8 cellular contexts compared by ENCODE assay signal in genomic region chr2:3535794-3536681, GRCh38. TPM values are rescaled to one million over a fixed set of nuclear protein-coding genes. Genes with fewer than 3 reads are reported as not detected.
DNase-seq lines count a peak whose midpoint lies in the region; ATAC-seq, FAIRE-seq and TF ChIP-seq lines count a peak whose summit lies in the region.

No MANE protein-coding gene starts in this region.

- peak overlapping the region; percentile 40 for H3K4me3 ChIP-seq in CD8-positive, alpha-beta T cell (ENCODE audit: low read depth, low read length)
- H3K4me3 ChIP-seq in heart left ventricle (peak overlapping the region; percentile 15 to 65 (median 47)), psoas muscle (peak overlapping the region; percentile 59)

- peak in 1 of 2 donors; percentile 17 for TF ChIP-seq POLR2A in heart left ventricle (IDR thresholded peaks at IDR 0.05)

- ATAC-seq in CD8-positive, alpha-beta T cell: peak; percentile 50
- ATAC-seq in HG03442 (IDR thresholded peaks at IDR 0.05; ENCODE audit: unreplicated experiment) (peak; percentile 73), heart left ventricle (peak; percentile 66 to 81 (median 76)), psoas muscle (peak; percentile 81 to 85 (median 81)), HG03457 (IDR thresholded peaks at IDR 0.05; ENCODE audit: unreplicated experiment) (no peak)

- no peaks in the 10 kb centered on the region for H3K27me3 Mint-ChIP-seq in CD8-positive, alpha-beta T cell (ENCODE audit: low read depth)
- H3K27me3 Mint-ChIP-seq in activated naive CD8-positive, alpha-beta T cell treated with anti-CD3 and anti-CD28 coated beads for 36 hours: no peaks in the 10 kb centered on the region

- no peaks in the 10 kb centered on the region for H3K9me3 ChIP-seq in CD8-positive, alpha-beta T cell (ENCODE audit: low read length)
- H3K9me3 ChIP-seq in heart left ventricle (no peaks in the 10 kb centered on the region), psoas muscle (no peaks in the 10 kb centered on the region)

- CTCF ChIA-PET in CD8-positive, alpha-beta T cell (lab: Charles Lee): no interaction called here

- H3K36me3 ChIP-seq in CD8-positive, alpha-beta T cell (ENCODE audit: insufficient read depth, low read length): no peaks in the 10 kb centered on the region
- peaks cover 0 to 37% (median 24%) of the 10 kb centered on the region in 9 donors for H3K36me3 ChIP-seq in heart left ventricle
- peaks cover 0 to 31% of the 10 kb centered on the region in 2 donors for H3K36me3 ChIP-seq in psoas muscle (ENCODE audit: insufficient read depth in 1 of 2, low read depth in 1 of 2)

- intact Hi-C loops in CD8-positive, alpha-beta T cell (cut with DNase I, micrococcal nuclease): no loop called here
- intact Hi-C loops in heart left ventricle (cut with DNase I): loop anchor here in 3 of 10 donors (5.0 kb wide), 2 partner anchors 69 to 116 kb away; no protein-coding TSS in a partner anchor
- intact Hi-C loops in psoas muscle (cut with DNase I): loop anchor here in 1 of 2 donors (1.0 to 2.0 kb wide), 2 partner anchors 17 to 20 kb away; partner anchors contain the start of gene ADI1

- POLR2A ChIA-PET in CD8-positive, alpha-beta T cell (lab: Charles Lee): no interaction called here

- no peak for FAIRE-seq in D721Med (lab: Jason Lieb, UNC)

- peak overlapping the region; percentile 84 for H3K27ac Mint-ChIP-seq in CD8-positive, alpha-beta T cell
- peak overlapping the region; percentile 88 for H3K27ac Mint-ChIP-seq in activated naive CD8-positive, alpha-beta T cell treated with anti-CD3 and anti-CD28 coated beads for 36 hours

- TF ChIP-seq CTCF in CD8-positive, alpha-beta T cell (IDR thresholded peaks at IDR 0.05): peak; percentile 13
- TF ChIP-seq CTCF in heart left ventricle (IDR thresholded peaks at IDR 0.05) (peak in 8 of 12 donors; percentile 12 to 49 (median 26)), psoas muscle (IDR thresholded peaks at IDR 0.05) (no peak), D721Med (IDR thresholded peaks at IDR 0.05; ENCODE audit: insufficient read depth, missing control alignments) (no peak)

- WGBS in heart left ventricle, 4 donors: 10 to 16% (median 11%) methylated on average over 19 to 24 of the region's 24 CpGs
- 23 to 37% (median 29%) methylated on average over 22 to 24 of the region's 24 CpGs for WGBS in psoas muscle, 3 donors

- H3K4me3 Mint-ChIP-seq in CD8-positive, alpha-beta T cell: peak overlapping the region; percentile 82
- H3K4me3 Mint-ChIP-seq in activated naive CD8-positive, alpha-beta T cell treated with anti-CD3 and anti-CD28 coated beads for 36 hours: peak overlapping the region; percentile 85

- no peaks in the 10 kb centered on the region for H3K27me3 ChIP-seq in CD8-positive, alpha-beta T cell (ENCODE audit: insufficient read depth, low read length)
- H3K27me3 ChIP-seq in heart left ventricle (no peaks in the 10 kb centered on the region), psoas muscle (ENCODE audit: insufficient read depth in 3 of 3, low read length in 2 of 3) (no peaks in the 10 kb centered on the region)

- peaks cover 23% of the 10 kb centered on the region for H3K36me3 Mint-ChIP-seq in CD8-positive, alpha-beta T cell
- peaks cover 10% of the 10 kb centered on the region for H3K36me3 Mint-ChIP-seq in activated naive CD8-positive, alpha-beta T cell treated with anti-CD3 and anti-CD28 coated beads for 36 hours

- no peak for DNase-seq in CD8-positive, alpha-beta T cell
- DNase-seq in activated naive CD8-positive, alpha-beta T cell treated with anti-CD3 and anti-CD28 coated beads for 36 hours: no peak
- DNase-seq in heart left ventricle (peak; percentile 70 to 82 (median 79)), psoas muscle (peak; percentile 70 to 75), NCI-H82 treated with DMSO at 0.1 percent for 48 hours (lab: John Stamatoyannopoulos, UW; ENCODE audit: unreplicated experiment) (no peak), D721Med (ENCODE audit: insufficient read length, low spot score) (no peak)

- H3K9me3 Mint-ChIP-seq in CD8-positive, alpha-beta T cell: no peaks in the 10 kb centered on the region
- no peaks in the 10 kb centered on the region for H3K9me3 Mint-ChIP-seq in activated naive CD8-positive, alpha-beta T cell treated with anti-CD3 and anti-CD28 coated beads for 36 hours

- H3K4me1 ChIP-seq in CD8-positive, alpha-beta T cell (ENCODE audit: insufficient read depth, low read length): no peaks in the 10 kb centered on the region
- H3K4me1 ChIP-seq in heart left ventricle: peaks cover 2 to 33% (median 18%) of the 10 kb centered on the region in 12 donors
- H3K4me1 ChIP-seq in psoas muscle: peaks cover 4% of the 10 kb centered on the region

- peaks cover 5% of the 10 kb centered on the region for H3K4me1 Mint-ChIP-seq in CD8-positive, alpha-beta T cell (ENCODE audit: low read depth)
- H3K4me1 Mint-ChIP-seq in activated naive CD8-positive, alpha-beta T cell treated with anti-CD3 and anti-CD28 coated beads for 36 hours: peaks cover 9% of the 10 kb centered on the region

- peak overlapping the region; percentile 16 for H3K27ac ChIP-seq in CD8-positive, alpha-beta T cell (ENCODE audit: low read depth, low read length)
- H3K27ac ChIP-seq in heart left ventricle (peak overlapping the region; percentile 85 to 97 (median 92)), psoas muscle (peak overlapping the region; percentile 89)

RNA-seq across cellular contexts. Expression of gene ADI1, which starts 16.7 kb away (rescaled TPM):
- 10 to 100 TPM; 21.9 to 22.4 TPM for total RNA-seq in CD8-positive, alpha-beta T cell
- 10 to 100 TPM; 22.8 to 23.7 TPM for total RNA-seq in activated naive CD8-positive, alpha-beta T cell treated with anti-CD3 and anti-CD28 coated beads for 36 hours
- 100 to 1,000 TPM in 8 of 9 donors, 10 to 100 TPM in 1; 94.6 to 200 (median 172) TPM for total RNA-seq in heart left ventricle
- 100 to 1,000 TPM in 1 of 2 donors, 10 to 100 TPM in 1; 69.2 to 139 TPM for polyA plus RNA-seq in heart left ventricle
- total RNA-seq in psoas muscle: 100 to 1,000 TPM in 2 of 4 donors, 10 to 100 TPM in 2; 42.5 to 137 (median 76.1) TPM
- polyA plus RNA-seq in psoas muscle: 10 to 100 TPM; 42.7 to 95.0 (median 43.7) TPM

RNA-seq across cellular contexts. Expression of gene RNASEH1, which starts 22.1 kb away (rescaled TPM):
- 10 to 100 TPM; 31.1 to 34.1 TPM for total RNA-seq in CD8-positive, alpha-beta T cell
- 10 to 100 TPM; 39.4 to 39.8 TPM for total RNA-seq in activated naive CD8-positive, alpha-beta T cell treated with anti-CD3 and anti-CD28 coated beads for 36 hours
- total RNA-seq in heart left ventricle: 10 to 100 TPM; 18.3 to 23.6 (median 20.0) TPM
- 10 to 100 TPM; 12.8 to 31.4 TPM for polyA plus RNA-seq in heart left ventricle
- 10 to 100 TPM; 15.6 to 32.4 (median 20.9) TPM for total RNA-seq in psoas muscle
- polyA plus RNA-seq in psoas muscle: 10 to 100 TPM; 11.5 to 45.6 (median 21.1) TPM

RNA-seq across cellular contexts. Expression of gene RPS7, which starts 39.0 kb away (rescaled TPM):
- 1,000 to 10,000 TPM; 1,923 to 2,016 TPM for total RNA-seq in CD8-positive, alpha-beta T cell
- 1,000 to 10,000 TPM; 1,614 to 1,631 TPM for total RNA-seq in activated naive CD8-positive, alpha-beta T cell treated with anti-CD3 and anti-CD28 coated beads for 36 hours
- 1,000 to 10,000 TPM in 1 of 9 donors, 100 to 1,000 TPM in 8; 407 to 1,112 (median 628) TPM for total RNA-seq in heart left ventricle
- polyA plus RNA-seq in heart left ventricle: 1,000 to 10,000 TPM; 1,474 to 1,813 TPM
- total RNA-seq in psoas muscle: 100 to 1,000 TPM; 471 to 725 (median 638) TPM
- polyA plus RNA-seq in psoas muscle: 1,000 to 10,000 TPM; 1,251 to 1,967 (median 1,335) TPM

RNA-seq across cellular contexts. Expression of gene COLEC11, which starts 58.9 kb away (rescaled TPM):
- total RNA-seq in CD8-positive, alpha-beta T cell: not detected
- under 1 TPM; 0.52 to 0.86 TPM for total RNA-seq in activated naive CD8-positive, alpha-beta T cell treated with anti-CD3 and anti-CD28 coated beads for 36 hours
- total RNA-seq in heart left ventricle: 1 to 10 TPM; 2.3 to 9.9 (median 2.9) TPM
- polyA plus RNA-seq in heart left ventricle: 10 to 100 TPM in 1 of 2 donors, 1 to 10 TPM in 1; 8.8 to 12.5 TPM
- total RNA-seq in psoas muscle: under 1 TPM in 3 of 4 donors, not detected in 1; 0.22 to 0.79 (median 0.40) TPM
- polyA plus RNA-seq in psoas muscle: 1 to 10 TPM in 1 of 3 donors, under 1 TPM in 2; 0.23 to 1.0 (median 0.35) TPM

Comparison
In these comparisons a context has a peak if more than half of its experiments do, and no peak if none do; other contexts are left out.
1. DNase-seq: peak in heart left ventricle (5 of 5) and psoas muscle (2 of 2); none in CD8-positive, alpha-beta T cell (0 of 7), activated naive CD8-positive, alpha-beta T cell treated with anti-CD3 and anti-CD28 coated beads for 36 hours (single experiment), NCI-H82 treated with DMSO at 0.1 percent for 48 hours (single experiment) and D721Med (single experiment).
2. H3K27ac ChIP-seq: peak in every context shown above with its lines; median percentile 92 in heart left ventricle; 89 in psoas muscle; 16 in CD8-positive, alpha-beta T cell.
3. CTCF ChIP-seq: peak in CD8-positive, alpha-beta T cell (single experiment) and heart left ventricle (8 of 12); none in psoas muscle (single experiment) and D721Med (single experiment).
4. Peak in every context shown above with its lines, with median percentiles within 50 percentile points of each other: H3K4me3 ChIP-seq.